ENCODE assay signal across 8 cellular contexts in genomic region chr16:88705746-88706287, GRCh38. TPM values are rescaled to one million over a fixed set of nuclear protein-coding genes. Genes with fewer than 3 reads are reported as not detected.
DNase-seq lines count a peak whose midpoint lies in the region; ATAC-seq and TF ChIP-seq lines count a peak whose summit lies in the region.

No MANE protein-coding gene starts in this region.

- H3K36me3 Mint-ChIP-seq in activated T-helper 17 cell treated with anti-CD3 and anti-CD28 coated beads, Interleukin-2, amount 50 U/mL, for 72 hours (ENCODE audit: low read depth), result peaks cover 39% of the 10 kb centered on the region

- no peaks in the 10 kb centered on the region for H3K9me3 Mint-ChIP-seq in activated T-helper 17 cell treated with anti-CD3 and anti-CD28 coated beads, Interleukin-2, amount 50 U/mL, for 72 hours

- H3K9me3 ChIP-seq in right cardiac atrium (ENCODE audit: control insufficient read depth, low read length) (no peaks in the 10 kb centered on the region), skeletal muscle satellite cell (replicated peaks; ENCODE audit: low read length) (no peaks in the 10 kb centered on the region)

- H3K4me1 ChIP-seq in right cardiac atrium (ENCODE audit: control insufficient read depth, insufficient read depth, low read length) (peaks cover 9% of the 10 kb centered on the region), skeletal muscle satellite cell (ENCODE audit: control insufficient read depth, insufficient read depth, low read length) (peaks cover 31% of the 10 kb centered on the region)

- H3K4me3 ChIP-seq in AG09309 (ENCODE audit: control insufficient read depth, low read depth, low read length) (peak overlapping the region; percentile 52), right cardiac atrium (ENCODE audit: low read length) (peak overlapping the region; percentile 75), skeletal muscle satellite cell (ENCODE audit: low read length) (peak overlapping the region; percentile 86)

- peak overlapping the region; percentile 86 for H3K4me3 Mint-ChIP-seq in activated T-helper 17 cell treated with anti-CD3 and anti-CD28 coated beads, Interleukin-2, amount 50 U/mL, for 72 hours

- intact Hi-C loops in right cardiac atrium (cut with DNase I), result no loop called here

- WGBS in right cardiac atrium, result under 1% methylated on average over 67 of the region's 67 CpGs

- H3K4me2 ChIP-seq in skeletal muscle satellite cell (ENCODE audit: low read length), result peak overlapping the region; percentile 98

- H3K36me3 ChIP-seq in skeletal muscle satellite cell (ENCODE audit: insufficient read depth, low read length), result peaks cover 11% of the 10 kb centered on the region

- H3K9ac ChIP-seq in skeletal muscle satellite cell (ENCODE audit: low read depth, low read length), result peak overlapping the region; percentile 82

- H3K27ac ChIP-seq in right cardiac atrium (ENCODE audit: low read length), result peak overlapping the region; percentile 57

- ATAC-seq in GM19023 (IDR thresholded peaks at IDR 0.05; ENCODE audit: unreplicated experiment), result peak; percentile 14
- ATAC-seq in HG03432 (IDR thresholded peaks at IDR 0.05; ENCODE audit: unreplicated experiment), result peak; percentile 21
- peak; percentile 5 for ATAC-seq in activated T-helper 17 cell treated with anti-CD3 and anti-CD28 coated beads, Interleukin-2, amount 50 U/mL, for 72 hours (replicated peaks)
- no peak for ATAC-seq in right cardiac atrium

- no peaks in the 10 kb centered on the region for H3K27me3 ChIP-seq in right cardiac atrium (ENCODE audit: control insufficient read depth, insufficient read depth)
- H3K27me3 ChIP-seq in skeletal muscle satellite cell (ENCODE audit: control insufficient read depth, insufficient read depth, low read length), result no peaks in the 10 kb centered on the region

- H3K27me3 Mint-ChIP-seq in activated T-helper 17 cell treated with anti-CD3 and anti-CD28 coated beads, Interleukin-2, amount 50 U/mL, for 72 hours, result no peaks in the 10 kb centered on the region

- no peak for TF ChIP-seq CTCF in AG09309 (IDR thresholded peaks at IDR 0.05; ENCODE audit: control insufficient read depth, insufficient read depth, low read depth, low read length, missing control alignments)

- H3K27ac Mint-ChIP-seq in activated T-helper 17 cell treated with anti-CD3 and anti-CD28 coated beads, Interleukin-2, amount 50 U/mL, for 72 hours, result peak overlapping the region; percentile 98

- peaks cover 22% of the 10 kb centered on the region for H3K4me1 Mint-ChIP-seq in activated T-helper 17 cell treated with anti-CD3 and anti-CD28 coated beads, Interleukin-2, amount 50 U/mL, for 72 hours

- DNase-seq in AG09309 (ENCODE audit: low read depth) (no peak), right cardiac atrium (no peak), NCI-H2171 (lab: John Stamatoyannopoulos, UW) (no peak)
- no peak for DNase-seq in central memory CD4-positive, alpha-beta T cell

RNA-seq across cellular contexts. Expression of gene RNF166, which starts 0.4 kb away (rescaled TPM):
- 100 to 1,000 TPM in 1 of 2 donors, 10 to 100 TPM in 1; 57.1 to 119 TPM for total RNA-seq in activated T-helper 17 cell treated with anti-CD3 and anti-CD28 coated beads, Interleukin-2, amount 50 U/mL, for 72 hours
- total RNA-seq in right cardiac atrium, result 10 to 100 TPM; 15.0 to 23.8 (median 19.2) TPM
- 18.4 TPM for polyA plus RNA-seq in right cardiac atrium
- 8.7 and 9.4 TPM in 2 replicates for total RNA-seq in skeletal muscle satellite cell (2012; rRNA removed)

RNA-seq across cellular contexts. Expression of gene CTU2, which starts 0.5 kb away (rescaled TPM):
- 10 to 100 TPM; 19.8 to 31.8 TPM for total RNA-seq in activated T-helper 17 cell treated with anti-CD3 and anti-CD28 coated beads, Interleukin-2, amount 50 U/mL, for 72 hours
- 10 to 100 TPM; 11.1 to 16.3 (median 12.4) TPM for total RNA-seq in right cardiac atrium
- 11.4 TPM for polyA plus RNA-seq in right cardiac atrium
- 26.1 and 27.1 TPM in 2 replicates for total RNA-seq in skeletal muscle satellite cell (2012; rRNA removed)

RNA-seq across cellular contexts. Expression of gene SNAI3, which starts 19.5 kb away (rescaled TPM):
- total RNA-seq in activated T-helper 17 cell treated with anti-CD3 and anti-CD28 coated beads, Interleukin-2, amount 50 U/mL, for 72 hours, result 1 to 10 TPM; 5.9 to 6.7 TPM
- total RNA-seq in right cardiac atrium, result 1 to 10 TPM in 3 of 4 donors, under 1 TPM in 1; 0.39 to 2.8 (median 1.6) TPM
- polyA plus RNA-seq in right cardiac atrium, result 2.7 TPM
- 0.25 TPM in 1 of 2 replicates, not detected in the other for total RNA-seq in skeletal muscle satellite cell (2012; rRNA removed)

RNA-seq across cellular contexts. Expression of gene MVD, which starts 42.9 kb away (rescaled TPM):
- 10 to 100 TPM; 84.3 to 93.2 TPM for total RNA-seq in activated T-helper 17 cell treated with anti-CD3 and anti-CD28 coated beads, Interleukin-2, amount 50 U/mL, for 72 hours
- 10 to 100 TPM; 29.8 to 32.0 (median 31.2) TPM for total RNA-seq in right cardiac atrium
- 35.9 TPM for polyA plus RNA-seq in right cardiac atrium
- total RNA-seq in skeletal muscle satellite cell (2012; rRNA removed), result 34.1 and 83.4 TPM in 2 replicates

RNA-seq across cellular contexts. Expression of gene CYBA, which starts 55.0 kb away (rescaled TPM):
- total RNA-seq in activated T-helper 17 cell treated with anti-CD3 and anti-CD28 coated beads, Interleukin-2, amount 50 U/mL, for 72 hours, result 100 to 1,000 TPM; 242 to 290 TPM
- total RNA-seq in right cardiac atrium, result 100 to 1,000 TPM in 1 of 4 donors, 10 to 100 TPM in 3; 53.9 to 101 (median 70.7) TPM
- 84.2 TPM for polyA plus RNA-seq in right cardiac atrium
- 128 and 151 TPM in 2 replicates for total RNA-seq in skeletal muscle satellite cell (2012; rRNA removed)

Comparison
In these comparisons a context has a peak if more than half of its experiments do, and no peak if none do; other contexts are left out.
1. ATAC-seq: peak in GM19023 (single experiment), HG03432 (single experiment) and activated T-helper 17 cell treated with anti-CD3 and anti-CD28 coated beads, Interleukin-2, amount 50 U/mL, for 72 hours (single experiment); none in right cardiac atrium (0 of 2).
2. Peak in every context shown above with its lines, with median percentiles within 50 percentile points of each other: H3K4me3 ChIP-seq.